1 cellular context compared by ENCODE assay signal in the genomic region with DNA sequence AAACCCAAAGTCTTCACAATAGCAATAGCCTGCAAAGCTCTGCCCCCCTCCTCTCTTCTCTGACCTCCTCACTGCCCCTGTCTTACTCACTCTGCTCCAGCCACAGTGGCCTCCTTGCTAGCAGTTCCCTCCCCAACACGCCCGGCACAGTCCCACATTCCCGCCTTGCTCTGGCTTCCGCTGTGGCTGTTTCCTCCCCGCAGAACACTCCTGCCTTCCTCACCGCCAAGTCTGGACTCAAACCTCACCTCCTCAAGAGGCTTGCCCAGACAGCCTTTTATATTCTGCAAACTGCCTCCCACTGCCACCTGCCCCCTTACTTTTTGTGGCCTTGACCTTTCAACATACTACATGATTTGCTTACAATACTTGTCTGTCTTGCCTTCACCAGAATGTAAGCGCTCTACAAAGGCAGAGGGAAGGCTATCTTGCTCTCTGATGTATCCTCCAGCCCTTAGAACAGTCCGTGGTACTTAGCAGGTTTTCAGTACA.
TF ChIP-seq lines count a peak whose summit lies in the region.

No MANE protein-coding gene starts in this region.

TF ChIP-seq in HepG2, 621 proteins besides CTCF, POLR2A, EP300 and RAD21 (continued from another document and continues in another):
- TF ChIP-seq, protein P1, sequence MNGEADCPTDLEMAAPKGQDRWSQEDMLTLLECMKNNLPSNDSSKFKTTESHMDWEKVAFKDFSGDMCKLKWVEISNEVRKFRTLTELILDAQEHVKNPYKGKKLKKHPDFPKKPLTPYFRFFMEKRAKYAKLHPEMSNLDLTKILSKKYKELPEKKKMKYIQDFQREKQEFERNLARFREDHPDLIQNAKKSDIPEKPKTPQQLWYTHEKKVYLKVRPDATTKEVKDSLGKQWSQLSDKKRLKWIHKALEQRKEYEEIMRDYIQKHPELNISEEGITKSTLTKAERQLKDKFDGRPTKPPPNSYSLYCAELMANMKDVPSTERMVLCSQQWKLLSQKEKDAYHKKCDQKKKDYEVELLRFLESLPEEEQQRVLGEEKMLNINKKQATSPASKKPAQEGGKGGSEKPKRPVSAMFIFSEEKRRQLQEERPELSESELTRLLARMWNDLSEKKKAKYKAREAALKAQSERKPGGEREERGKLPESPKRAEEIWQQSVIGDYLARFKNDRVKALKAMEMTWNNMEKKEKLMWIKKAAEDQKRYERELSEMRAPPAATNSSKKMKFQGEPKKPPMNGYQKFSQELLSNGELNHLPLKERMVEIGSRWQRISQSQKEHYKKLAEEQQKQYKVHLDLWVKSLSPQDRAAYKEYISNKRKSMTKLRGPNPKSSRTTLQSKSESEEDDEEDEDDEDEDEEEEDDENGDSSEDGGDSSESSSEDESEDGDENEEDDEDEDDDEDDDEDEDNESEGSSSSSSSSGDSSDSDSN (CRISPR knock-in tag; IDR thresholded peaks at IDR 0.05) = no peak
- TF ChIP-seq, protein P2, sequence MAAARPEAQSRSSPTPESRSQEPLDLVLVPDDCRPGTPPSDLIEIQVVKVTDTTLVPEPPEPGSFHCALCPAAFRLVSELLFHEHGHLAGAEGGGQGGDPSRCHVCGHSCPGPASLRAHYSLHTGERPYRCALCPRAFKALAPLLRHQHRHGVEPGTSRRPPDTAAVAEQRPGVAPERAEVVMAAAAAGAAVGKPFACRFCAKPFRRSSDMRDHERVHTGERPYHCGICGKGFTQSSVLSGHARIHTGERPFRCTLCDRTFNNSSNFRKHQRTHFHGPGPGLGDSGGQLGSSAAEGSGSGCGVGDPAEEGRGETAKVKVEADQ (CRISPR knock-in tag; IDR thresholded peaks at IDR 0.05; ENCODE audit: borderline replicate concordance) = no peak
- TF ChIP-seq, protein P3, sequence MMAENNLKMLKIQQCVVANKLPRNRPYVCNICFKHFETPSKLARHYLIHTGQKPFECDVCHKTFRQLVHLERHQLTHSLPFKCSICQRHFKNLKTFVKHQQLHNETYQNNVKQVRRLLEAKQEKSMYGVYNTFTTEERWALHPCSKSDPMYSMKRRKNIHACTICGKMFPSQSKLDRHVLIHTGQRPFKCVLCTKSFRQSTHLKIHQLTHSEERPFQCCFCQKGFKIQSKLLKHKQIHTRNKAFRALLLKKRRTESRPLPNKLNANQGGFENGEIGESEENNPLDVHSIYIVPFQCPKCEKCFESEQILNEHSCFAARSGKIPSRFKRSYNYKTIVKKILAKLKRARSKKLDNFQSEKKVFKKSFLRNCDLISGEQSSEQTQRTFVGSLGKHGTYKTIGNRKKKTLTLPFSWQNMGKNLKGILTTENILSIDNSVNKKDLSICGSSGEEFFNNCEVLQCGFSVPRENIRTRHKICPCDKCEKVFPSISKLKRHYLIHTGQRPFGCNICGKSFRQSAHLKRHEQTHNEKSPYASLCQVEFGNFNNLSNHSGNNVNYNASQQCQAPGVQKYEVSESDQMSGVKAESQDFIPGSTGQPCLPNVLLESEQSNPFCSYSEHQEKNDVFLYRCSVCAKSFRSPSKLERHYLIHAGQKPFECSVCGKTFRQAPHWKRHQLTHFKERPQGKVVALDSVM (CRISPR knock-in tag; IDR thresholded peaks at IDR 0.05) = no peak
- TF ChIP-seq RXRA (CRISPR knock-in tag; IDR thresholded peaks at IDR 0.05) (no peak), BCL6 (CRISPR knock-in tag; IDR thresholded peaks at IDR 0.05) (no peak), SMARCE1 (IDR thresholded peaks at IDR 0.05; ENCODE audit: borderline replicate concordance) (no peak), TEAD3 (CRISPR knock-in tag; optimal IDR thresholded peaks at IDR 0.05; ENCODE audit: borderline replicate concordance) (peak; percentile 30), ZNF7 (CRISPR knock-in tag; IDR thresholded peaks at IDR 0.05) (no peak), ZNF234 (CRISPR knock-in tag; conservative IDR thresholded peaks at IDR 0.05) (no peak), RARA (CRISPR knock-in tag; IDR thresholded peaks at IDR 0.05) (no peak), ZNF224 (CRISPR knock-in tag; IDR thresholded peaks at IDR 0.05) (no peak; the same call in 1 of the 2 replicates), KMT2A (CRISPR knock-in tag; IDR thresholded peaks at IDR 0.05) (no peak), SRF (IDR thresholded peaks at IDR 0.05; ENCODE audit: low read depth, low read length) (no peak), FOXA1 (IDR thresholded peaks at IDR 0.05) (no peak), FOXA1 (CRISPR knock-in tag; IDR thresholded peaks at IDR 0.05) (no peak), NR2F6 (IDR thresholded peaks at IDR 0.05) (peak; percentile 51; the same call in 1 of the 2 replicates), NR2F6 (CRISPR knock-in tag; IDR thresholded peaks at IDR 0.05) (no peak), ETV5 (CRISPR knock-in tag; IDR thresholded peaks at IDR 0.05; ENCODE audit: borderline replicate concordance) (peak; percentile 22; the same call in 1 of the 2 replicates), GTF2F1 (IDR thresholded peaks at IDR 0.05; ENCODE audit: low read length) (no peak), ZNF547 (CRISPR knock-in tag; IDR thresholded peaks at IDR 0.05) (no peak), ZBTB38 (CRISPR knock-in tag; IDR thresholded peaks at IDR 0.05) (no peak), ZNF225 (CRISPR knock-in tag; IDR thresholded peaks at IDR 0.05) (no peak), RARG (CRISPR knock-in tag; IDR thresholded peaks at IDR 0.05; ENCODE audit: low read depth) (no peak), YEATS2 (CRISPR knock-in tag; IDR thresholded peaks at IDR 0.05; ENCODE audit: borderline replicate concordance) (no peak), ZNF430 (CRISPR knock-in tag; IDR thresholded peaks at IDR 0.05) (no peak), FOSL1 (CRISPR knock-in tag; IDR thresholded peaks at IDR 0.05; ENCODE audit: borderline replicate concordance) (no peak), SRY (CRISPR knock-in tag; IDR thresholded peaks at IDR 0.05) (no peak), KLF15 (CRISPR knock-in tag; IDR thresholded peaks at IDR 0.05; ENCODE audit: borderline replicate concordance) (no peak), CHCHD3 (CRISPR knock-in tag; IDR thresholded peaks at IDR 0.05) (no peak), ZNF709 (CRISPR knock-in tag; IDR thresholded peaks at IDR 0.05) (0 out of 2 replicates have a peak, but pooled peaks have one; percentile 35), GABPB1 (CRISPR knock-in tag; IDR thresholded peaks at IDR 0.05) (no peak)
- TF ChIP-seq, protein P4, sequence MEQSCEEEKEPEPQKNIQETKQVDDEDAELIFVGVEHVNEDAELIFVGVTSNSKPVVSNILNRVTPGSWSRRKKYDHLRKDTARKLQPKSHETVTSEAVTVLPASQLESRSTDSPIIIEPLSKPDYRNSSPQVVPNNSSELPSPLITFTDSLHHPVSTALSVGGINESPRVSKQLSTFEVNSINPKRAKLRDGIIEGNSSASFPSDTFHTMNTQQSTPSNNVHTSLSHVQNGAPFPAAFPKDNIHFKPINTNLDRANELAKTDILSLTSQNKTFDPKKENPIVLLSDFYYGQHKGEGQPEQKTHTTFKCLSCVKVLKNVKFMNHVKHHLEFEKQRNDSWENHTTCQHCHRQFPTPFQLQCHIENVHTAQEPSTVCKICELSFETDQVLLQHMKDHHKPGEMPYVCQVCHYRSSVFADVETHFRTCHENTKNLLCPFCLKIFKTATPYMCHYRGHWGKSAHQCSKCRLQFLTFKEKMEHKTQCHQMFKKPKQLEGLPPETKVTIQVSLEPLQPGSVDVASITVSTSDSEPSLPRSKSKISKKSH (CRISPR knock-in tag; IDR thresholded peaks at IDR 0.05; ENCODE audit: borderline replicate concordance) = no peak
- TF ChIP-seq, protein P5, sequence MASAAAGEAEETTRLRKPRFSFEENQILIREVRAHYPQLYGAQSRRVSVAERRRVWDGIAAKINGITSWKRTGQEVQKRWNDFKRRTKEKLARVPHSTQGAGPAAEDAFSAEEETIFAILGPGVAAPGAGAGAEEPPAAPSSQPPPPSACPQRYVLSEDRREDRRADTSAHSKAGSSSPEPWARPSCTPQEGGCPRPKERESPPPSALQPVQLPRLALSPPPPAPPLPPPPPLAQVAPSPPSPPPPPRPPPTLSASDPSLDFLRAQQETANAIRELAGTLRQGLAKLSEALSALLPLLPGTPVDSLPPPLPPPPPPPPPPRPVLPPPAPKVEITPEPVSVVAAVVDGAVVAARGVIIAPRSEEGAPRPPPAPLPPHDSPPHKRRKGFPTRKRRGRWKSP (CRISPR knock-in tag; IDR thresholded peaks at IDR 0.05) = no peak
- TF ChIP-seq, protein P6, sequence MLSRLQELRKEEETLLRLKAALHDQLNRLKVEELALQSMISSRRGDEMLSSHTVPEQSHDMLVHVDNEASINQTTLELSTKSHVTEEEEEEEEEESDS (CRISPR knock-in tag; IDR thresholded peaks at IDR 0.05; ENCODE audit: borderline replicate concordance) = peak; percentile 28; the same call in 1 of the 2 replicates
- TF ChIP-seq, protein P7, sequence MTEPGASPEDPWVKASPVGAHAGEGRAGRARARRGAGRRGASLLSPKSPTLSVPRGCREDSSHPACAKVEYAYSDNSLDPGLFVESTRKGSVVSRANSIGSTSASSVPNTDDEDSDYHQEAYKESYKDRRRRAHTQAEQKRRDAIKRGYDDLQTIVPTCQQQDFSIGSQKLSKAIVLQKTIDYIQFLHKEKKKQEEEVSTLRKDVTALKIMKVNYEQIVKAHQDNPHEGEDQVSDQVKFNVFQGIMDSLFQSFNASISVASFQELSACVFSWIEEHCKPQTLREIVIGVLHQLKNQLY (CRISPR knock-in tag; IDR thresholded peaks at IDR 0.05) = no peak
- TF ChIP-seq, protein P8, sequence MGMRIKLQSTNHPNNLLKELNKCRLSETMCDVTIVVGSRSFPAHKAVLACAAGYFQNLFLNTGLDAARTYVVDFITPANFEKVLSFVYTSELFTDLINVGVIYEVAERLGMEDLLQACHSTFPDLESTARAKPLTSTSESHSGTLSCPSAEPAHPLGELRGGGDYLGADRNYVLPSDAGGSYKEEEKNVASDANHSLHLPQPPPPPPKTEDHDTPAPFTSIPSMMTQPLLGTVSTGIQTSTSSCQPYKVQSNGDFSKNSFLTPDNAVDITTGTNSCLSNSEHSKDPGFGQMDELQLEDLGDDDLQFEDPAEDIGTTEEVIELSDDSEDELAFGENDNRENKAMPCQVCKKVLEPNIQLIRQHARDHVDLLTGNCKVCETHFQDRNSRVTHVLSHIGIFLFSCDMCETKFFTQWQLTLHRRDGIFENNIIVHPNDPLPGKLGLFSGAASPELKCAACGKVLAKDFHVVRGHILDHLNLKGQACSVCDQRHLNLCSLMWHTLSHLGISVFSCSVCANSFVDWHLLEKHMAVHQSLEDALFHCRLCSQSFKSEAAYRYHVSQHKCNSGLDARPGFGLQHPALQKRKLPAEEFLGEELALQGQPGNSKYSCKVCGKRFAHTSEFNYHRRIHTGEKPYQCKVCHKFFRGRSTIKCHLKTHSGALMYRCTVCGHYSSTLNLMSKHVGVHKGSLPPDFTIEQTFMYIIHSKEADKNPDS (CRISPR knock-in tag; IDR thresholded peaks at IDR 0.05) = no peak
- TF ChIP-seq, protein P9, sequence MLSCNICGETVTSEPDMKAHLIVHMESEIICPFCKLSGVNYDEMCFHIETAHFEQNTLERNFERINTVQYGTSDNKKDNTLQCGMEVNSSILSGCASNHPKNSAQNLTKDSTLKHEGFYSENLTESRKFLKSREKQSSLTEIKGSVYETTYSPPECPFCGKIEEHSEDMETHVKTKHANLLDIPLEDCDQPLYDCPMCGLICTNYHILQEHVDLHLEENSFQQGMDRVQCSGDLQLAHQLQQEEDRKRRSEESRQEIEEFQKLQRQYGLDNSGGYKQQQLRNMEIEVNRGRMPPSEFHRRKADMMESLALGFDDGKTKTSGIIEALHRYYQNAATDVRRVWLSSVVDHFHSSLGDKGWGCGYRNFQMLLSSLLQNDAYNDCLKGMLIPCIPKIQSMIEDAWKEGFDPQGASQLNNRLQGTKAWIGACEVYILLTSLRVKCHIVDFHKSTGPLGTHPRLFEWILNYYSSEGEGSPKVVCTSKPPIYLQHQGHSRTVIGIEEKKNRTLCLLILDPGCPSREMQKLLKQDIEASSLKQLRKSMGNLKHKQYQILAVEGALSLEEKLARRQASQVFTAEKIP (CRISPR knock-in tag; IDR thresholded peaks at IDR 0.05; ENCODE audit: borderline replicate concordance) = no peak
- TF ChIP-seq, protein P10, sequence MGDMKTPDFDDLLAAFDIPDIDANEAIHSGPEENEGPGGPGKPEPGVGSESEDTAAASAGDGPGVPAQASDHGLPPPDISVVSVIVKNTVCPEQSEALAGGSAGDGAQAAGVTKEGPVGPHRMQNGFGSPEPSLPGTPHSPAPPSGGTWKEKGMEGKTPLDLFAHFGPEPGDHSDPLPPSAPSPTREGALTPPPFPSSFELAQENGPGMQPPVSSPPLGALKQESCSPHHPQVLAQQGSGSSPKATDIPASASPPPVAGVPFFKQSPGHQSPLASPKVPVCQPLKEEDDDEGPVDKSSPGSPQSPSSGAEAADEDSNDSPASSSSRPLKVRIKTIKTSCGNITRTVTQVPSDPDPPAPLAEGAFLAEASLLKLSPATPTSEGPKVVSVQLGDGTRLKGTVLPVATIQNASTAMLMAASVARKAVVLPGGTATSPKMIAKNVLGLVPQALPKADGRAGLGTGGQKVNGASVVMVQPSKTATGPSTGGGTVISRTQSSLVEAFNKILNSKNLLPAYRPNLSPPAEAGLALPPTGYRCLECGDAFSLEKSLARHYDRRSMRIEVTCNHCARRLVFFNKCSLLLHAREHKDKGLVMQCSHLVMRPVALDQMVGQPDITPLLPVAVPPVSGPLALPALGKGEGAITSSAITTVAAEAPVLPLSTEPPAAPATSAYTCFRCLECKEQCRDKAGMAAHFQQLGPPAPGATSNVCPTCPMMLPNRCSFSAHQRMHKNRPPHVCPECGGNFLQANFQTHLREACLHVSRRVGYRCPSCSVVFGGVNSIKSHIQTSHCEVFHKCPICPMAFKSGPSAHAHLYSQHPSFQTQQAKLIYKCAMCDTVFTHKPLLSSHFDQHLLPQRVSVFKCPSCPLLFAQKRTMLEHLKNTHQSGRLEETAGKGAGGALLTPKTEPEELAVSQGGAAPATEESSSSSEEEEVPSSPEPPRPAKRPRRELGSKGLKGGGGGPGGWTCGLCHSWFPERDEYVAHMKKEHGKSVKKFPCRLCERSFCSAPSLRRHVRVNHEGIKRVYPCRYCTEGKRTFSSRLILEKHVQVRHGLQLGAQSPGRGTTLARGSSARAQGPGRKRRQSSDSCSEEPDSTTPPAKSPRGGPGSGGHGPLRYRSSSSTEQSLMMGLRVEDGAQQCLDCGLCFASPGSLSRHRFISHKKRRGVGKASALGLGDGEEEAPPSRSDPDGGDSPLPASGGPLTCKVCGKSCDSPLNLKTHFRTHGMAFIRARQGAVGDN (CRISPR knock-in tag; IDR thresholded peaks at IDR 0.05) = peak; percentile 81
- TF ChIP-seq, protein P11, sequence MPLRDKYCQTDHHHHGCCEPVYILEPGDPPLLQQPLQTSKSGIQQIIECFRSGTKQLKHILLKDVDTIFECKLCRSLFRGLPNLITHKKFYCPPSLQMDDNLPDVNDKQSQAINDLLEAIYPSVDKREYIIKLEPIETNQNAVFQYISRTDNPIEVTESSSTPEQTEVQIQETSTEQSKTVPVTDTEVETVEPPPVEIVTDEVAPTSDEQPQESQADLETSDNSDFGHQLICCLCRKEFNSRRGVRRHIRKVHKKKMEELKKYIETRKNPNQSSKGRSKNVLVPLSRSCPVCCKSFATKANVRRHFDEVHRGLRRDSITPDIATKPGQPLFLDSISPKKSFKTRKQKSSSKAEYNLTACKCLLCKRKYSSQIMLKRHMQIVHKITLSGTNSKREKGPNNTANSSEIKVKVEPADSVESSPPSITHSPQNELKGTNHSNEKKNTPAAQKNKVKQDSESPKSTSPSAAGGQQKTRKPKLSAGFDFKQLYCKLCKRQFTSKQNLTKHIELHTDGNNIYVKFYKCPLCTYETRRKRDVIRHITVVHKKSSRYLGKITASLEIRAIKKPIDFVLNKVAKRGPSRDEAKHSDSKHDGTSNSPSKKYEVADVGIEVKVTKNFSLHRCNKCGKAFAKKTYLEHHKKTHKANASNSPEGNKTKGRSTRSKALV (CRISPR knock-in tag; IDR thresholded peaks at IDR 0.05) = peak; percentile 27; the same call in 1 of the 2 replicates
